ENCODE assay signal across 31 cellular contexts in genomic region chr5:128924299-128924698, GRCh38. TPM values are rescaled to one million over a fixed set of nuclear protein-coding genes. Genes with fewer than 3 reads are reported as not detected.
"Had no signal": no experiment of that assay in that cellular context is flagged by ENCODE, and none has a peak within 500 bp of the region (broad histone marks: within the 10 kb centered on the region; RNA-seq: fewer than 3 reads in every experiment).

No MANE protein-coding gene starts in this region.

- H3K4me1 ChIP-seq: neural progenitor cell, parathyroid adenoma, psoas muscle, stomach, testis, thyroid gland, transverse colon, upper lobe of left lung, vagina had no signal

- H3K9me3 ChIP-seq: neutrophil, psoas muscle, stomach, testis, thyroid gland, transverse colon, upper lobe of left lung, vagina had no signal

- DNase-seq: hippocampal formation; kidney glomerular epithelial cell; left cardiac atrium; mesendoderm; naive B cell; natural killer cell; nephron progenitor cell; occipital lobe; psoas muscle; stimulated activated CD4-positive, alpha-beta T cell treated with anti-CD3 and anti-CD28 coated beads, Interleukin-12 subunit alpha, Interleukin-12 subunit beta, amount 100 ng/mL, for 4 hours; stimulated activated CD4-positive, alpha-beta T cell treated with anti-CD3 and anti-CD28 coated beads, Interleukin-15, amount 100 ng/mL, for 24 hours; stimulated activated CD4-positive, alpha-beta T cell treated with anti-CD3 and anti-CD28 coated beads, Interleukin-2, amount 100 ng/mL, for 24 hours; stimulated activated CD4-positive, alpha-beta T cell treated with anti-CD3 and anti-CD28 coated beads, Interleukin-4, amount 100 ng/mL, for 1 hour; stimulated activated naive B cell treated with anti-CD40 and anti-IgM and Interleukin-4, amounts not matched to agents 10 μg/mL and 1 μg/mL and 100 μg/mL, for 72 hours; stimulated activated naive CD8-positive, alpha-beta T cell treated with anti-CD3 and anti-CD28 coated beads, Interleukin-15, Interleukin-2, amounts not matched to agents 100 U/mL and 50 U/mL, for 24 hours; stomach; testis; thyroid gland; transverse colon; upper lobe of left lung had no signal

- ATAC-seq: left lobe of liver; natural killer cell; psoas muscle; sciatic nerve; stimulated activated naive B cell treated with anti-CD40 and anti-IgM and Interleukin-4, amounts not matched to agents 10 μg/mL and 1 μg/mL and 100 μg/mL, for 72 hours; stimulated activated naive CD8-positive, alpha-beta T cell treated with anti-CD3 and anti-CD28 coated beads, Interleukin-15, Interleukin-2, amounts not matched to agents 100 U/mL and 50 U/mL, for 24 hours had no signal

- H3K27ac ChIP-seq: neural progenitor cell, neutrophil, parathyroid adenoma, psoas muscle, skin epidermis, stomach, testis, thyroid gland, transverse colon, upper lobe of left lung, vagina had no signal

- H3K27me3 ChIP-seq: neural progenitor cell, neutrophil, stomach, testis, thyroid gland, transverse colon, upper lobe of left lung, vagina had no signal

- H3K36me3 ChIP-seq: neural progenitor cell, neutrophil, stomach, thyroid gland, transverse colon, upper lobe of left lung, vagina had no signal

- H3K4me3 ChIP-seq: lung, neural progenitor cell, psoas muscle, skin epidermis, stomach, testis, thyroid gland, transverse colon, upper lobe of left lung, vagina had no signal

RNA-seq across cellular contexts. Expression of gene SLC27A6, which starts 41.0 kb away (rescaled TPM):
- total RNA-seq: mononuclear cell, natural killer cell, osteocyte, posterior vena cava had no signal
